ENCODE assay signal across 1 cellular context in genomic region chr1:183635606-183636333, GRCh38.
TF ChIP-seq lines count a peak whose summit lies in the region.

ARPC5 (minus strand) TSS chr1:183635783; CDS start chr1:183635659, 124 bp downstream.

TF ChIP-seq in GM23338, 12 proteins besides CTCF, POLR2A, EP300 and RAD21 (continued from another document):
- TF ChIP-seq REST (IDR thresholded peaks at IDR 0.05; ENCODE audit: unreplicated experiment) (peak; percentile 5), ETS1 (IDR thresholded peaks at IDR 0.05) (no peak)
